ENCODE assay signal across 1 cellular context in genomic region chr15:67254238-67255175, GRCh38.
TF ChIP-seq lines count a peak whose summit lies in the region.

TSS of gene AAGAB (minus strand) at chr15:67254661. CDS start at chr15:67254631, 30 bp downstream.
TSS of gene IQCH (plus strand) at chr15:67254786. CDS start at chr15:67254897, 111 bp downstream.

TF ChIP-seq in GM12878, 131 proteins besides CTCF, POLR2A, EP300 and RAD21 (continued from another document and continues in another):
- TF ChIP-seq ELK1 (IDR thresholded peaks at IDR 0.05; ENCODE audit: low read depth, low read length) (peak; percentile 90), SRF (IDR thresholded peaks at IDR 0.05; ENCODE audit: low read depth in 2 of 2, low read length in 2 of 2) (no peak), SPI1 (IDR thresholded peaks at IDR 0.05; ENCODE audit: borderline replicate concordance, insufficient read depth, low read depth, low read length) (peak; percentile 26; the same call in 1 of the 2 replicates), SIN3A (IDR thresholded peaks at IDR 0.05; ENCODE audit: low read depth, low read length) (peak; percentile 94), ETV6 (conservative IDR thresholded peaks at IDR 0.05 in 1 of 2, IDR thresholded peaks at IDR 0.05 in 1 of 2; ENCODE audit: borderline replicate concordance in 1 of 2, low read depth in 1 of 2) (no peak), SUPT20H (IDR thresholded peaks at IDR 0.05; ENCODE audit: borderline replicate concordance, control insufficient read depth, low read depth, low read length) (no peak), POLR2AphosphoS5 (IDR thresholded peaks at IDR 0.05; ENCODE audit: low read length) (peak; percentile 96), NFYA (IDR thresholded peaks at IDR 0.05; ENCODE audit: borderline replicate concordance, low read depth, low read length) (no peak), NR2C1 (IDR thresholded peaks at IDR 0.05) (peak; percentile 55; the same call in 1 of the 2 replicates), REST (IDR thresholded peaks at IDR 0.05; ENCODE audit: low read depth, low read length) (no peak), SIX5 (IDR thresholded peaks at IDR 0.05; ENCODE audit: low read depth, low read length, severe bottlenecking) (peak; percentile 74), ZBTB4 (CRISPR knock-in tag; IDR thresholded peaks at IDR 0.05) (no peak), ZNF217 (IDR thresholded peaks at IDR 0.05) (peak; percentile 30; the same call in 1 of the 2 replicates), SREBF2 (IDR thresholded peaks at IDR 0.05; ENCODE audit: low read length) (peak; percentile 65; the same call in 1 of the 2 replicates), JUNB (IDR thresholded peaks at IDR 0.05) (no peak), TCF7 (IDR thresholded peaks at IDR 0.05; ENCODE audit: borderline replicate concordance) (no peak), ZNF687 (IDR thresholded peaks at IDR 0.05) (0 out of 2 replicates have a peak, but pooled peaks have one; percentile 12), ATF3 (IDR thresholded peaks at IDR 0.05; ENCODE audit: borderline replicate concordance, extremely low read depth, low read depth, low read length) (no peak), MXI1 (IDR thresholded peaks at IDR 0.05; ENCODE audit: low read depth, low read length) (peak; percentile 92), CHD4 (IDR thresholded peaks at IDR 0.05) (no peak), CBX5 (IDR thresholded peaks at IDR 0.05; ENCODE audit: low read depth) (peak; percentile 73; the same call in 1 of the 2 replicates), BCL3 (IDR thresholded peaks at IDR 0.05; ENCODE audit: borderline replicate concordance, insufficient read depth, low read depth, low read length, poor library complexity, severe bottlenecking) (no peak), CHD1 (IDR thresholded peaks at IDR 0.05; ENCODE audit: low read depth, low read length) (peak; percentile 100), TAF1 (IDR thresholded peaks at IDR 0.05; ENCODE audit: borderline replicate concordance, low read depth, low read length) (peak; percentile 91), RCOR1 (conservative IDR thresholded peaks at IDR 0.05; ENCODE audit: low read depth, low read length) (no peak), STAT1 (conservative IDR thresholded peaks at IDR 0.05) (peak; percentile 89; the same call in 1 of the 2 replicates), MLLT1 (IDR thresholded peaks at IDR 0.05) (peak; percentile 32; the same call in 1 of the 2 replicates), SMC3 (IDR thresholded peaks at IDR 0.05; ENCODE audit: borderline replicate concordance, low read length) (no peak), RAD51 (IDR thresholded peaks at IDR 0.05) (no peak), NR2F1 (conservative IDR thresholded peaks at IDR 0.05) (peak; percentile 64), SKIL (IDR thresholded peaks at IDR 0.05; ENCODE audit: low read depth, poor library complexity, severe bottlenecking) (no peak), RB1 (IDR thresholded peaks at IDR 0.05; ENCODE audit: borderline replicate concordance) (peak; percentile 96; the same call in 1 of the 2 replicates), JUND (IDR thresholded peaks at IDR 0.05; ENCODE audit: low read depth, low read length) (peak; percentile 100), YY1 (IDR thresholded peaks at IDR 0.05; ENCODE audit: low read depth, low read length) (peak; percentile 96), TARDBP (IDR thresholded peaks at IDR 0.05; ENCODE audit: borderline replicate concordance) (no peak), ZNF592 (IDR thresholded peaks at IDR 0.05) (no peak)
